39 cellular contexts compared by ENCODE assay signal in the genomic region with DNA sequence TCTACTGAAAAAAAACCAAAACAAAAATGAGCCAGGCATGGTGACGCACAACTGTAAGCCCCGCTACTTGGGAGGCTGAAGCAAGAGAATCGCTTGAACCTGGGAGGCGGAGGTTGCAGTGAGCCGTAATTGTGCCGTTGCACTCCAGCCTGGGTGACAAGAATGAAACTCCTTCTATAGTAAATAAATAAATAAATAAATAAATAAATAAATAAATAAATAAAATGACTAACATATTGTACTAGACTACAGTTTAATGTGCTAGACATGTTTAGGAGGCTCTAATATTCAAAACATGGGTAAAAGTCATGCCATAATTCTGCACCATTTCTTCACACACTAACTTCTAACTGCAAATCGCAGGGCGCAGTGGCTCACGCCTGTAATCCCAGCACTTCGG.
"Had no signal": no experiment of that assay in that cellular context is flagged by ENCODE, and none has a peak within 500 bp of the region (broad histone marks: within the 10 kb centered on the region; RNA-seq: fewer than 3 reads in every experiment).

No MANE protein-coding gene starts in this region.

- H3K9me3 ChIP-seq: adrenal gland, ascending aorta, body of pancreas, breast epithelium had no signal

- H3K4me1 ChIP-seq: adrenal gland, ascending aorta, breast epithelium had no signal

- H3K36me3 Mint-ChIP-seq: activated naive CD4-positive, alpha-beta T cell treated with anti-CD3 and anti-CD28 coated beads, Interleukin-2, amount 10 ng/mL, durations not matched to agents 7 days and 5 days; activated naive CD4-positive, alpha-beta T cell treated with anti-CD3 and anti-CD28 coated beads, Interleukin-2, amount 50 U/mL, for 24 hours; activated naive CD4-positive, alpha-beta T cell treated with anti-CD3 and anti-CD28 coated beads, Interleukin-2, amount 50 U/mL, for 72 hours; activated naive CD8-positive, alpha-beta T cell; activated naive CD8-positive, alpha-beta T cell treated with anti-CD3 and anti-CD28 coated beads for 36 hours; activated naive CD8-positive, alpha-beta T cell treated with anti-CD3 and anti-CD28 coated beads, Interleukin-2, amount 10 ng/mL, durations not matched to agents 7 days and 5 days; brain had no signal

- DNase-seq: activated effector memory CD4-positive, alpha-beta T cell treated with anti-CD3 and anti-CD28 coated beads, Interleukin-2, amount 50 U/mL, for 16 hours; activated effector memory CD4-positive, alpha-beta T cell treated with Interleukin-2 at 50 U/mL for 16 hours; activated gamma-delta T cell; activated gamma-delta T cell treated with Interleukin-2 at 50 U/mL for 16 hours; activated naive CD4-positive, alpha-beta T cell treated with anti-CD3 and anti-CD28 coated beads for 36 hours; activated naive CD4-positive, alpha-beta T cell treated with anti-CD3 and anti-CD28 coated beads, Interleukin-2, amount 10 ng/mL, durations not matched to agents 7 days and 5 days; activated naive CD4-positive, alpha-beta T cell treated with anti-CD3 and anti-CD28 coated beads, Interleukin-2, amount 50 U/mL, for 16 hours; activated naive CD4-positive, alpha-beta T cell treated with Interleukin-2 at 50 U/mL for 16 hours; activated naive CD8-positive, alpha-beta T cell treated with anti-CD3 and anti-CD28 coated beads for 36 hours; activated naive CD8-positive, alpha-beta T cell treated with anti-CD3 and anti-CD28 coated beads, Interleukin-2, amount 10 ng/mL, durations not matched to agents 7 days and 5 days; activated naive CD8-positive, alpha-beta T cell treated with anti-CD3 and anti-CD28 coated beads, Interleukin-2, amount 50 U/mL, for 24 hours; activated T-cell treated with anti-CD3 and anti-CD28 coated beads, Interleukin-2, amount 50 U/mL, for 1 hour; activated T-cell treated with anti-CD3 and anti-CD28 coated beads, Interleukin-2, amount 50 U/mL, for 24 hours; activated T-cell treated with anti-CD3 and anti-CD28 coated beads, Interleukin-2, amount 50 U/mL, for 4 hours; activated T-cell treated with anti-CD3 and anti-CD28 coated beads, Interleukin-2, amount 50 U/mL, for 48 hours; activated T-cell treated with anti-CD3 and anti-CD28 coated beads, Interleukin-2, amount 50 U/mL, for 72 hours; adrenal gland; amniotic stem cell; amygdala; anterior cingulate cortex; aorta; body of pancreas; brain microvascular endothelial cell; caudate nucleus; central memory CD4-positive, alpha-beta T cell; cerebellar nuclear complex had no signal

- H3K27ac ChIP-seq: adrenal gland, ascending aorta, body of pancreas, brain microvascular endothelial cell, breast epithelium, cardiac muscle cell had no signal

- H3K9me3 Mint-ChIP-seq: activated naive CD4-positive, alpha-beta T cell treated with anti-CD3 and anti-CD28 coated beads for 36 hours; activated naive CD4-positive, alpha-beta T cell treated with anti-CD3 and anti-CD28 coated beads, Interleukin-2, amount 10 ng/mL, durations not matched to agents 7 days and 5 days; activated naive CD4-positive, alpha-beta T cell treated with anti-CD3 and anti-CD28 coated beads, Interleukin-2, amount 50 U/mL, for 24 hours; activated naive CD4-positive, alpha-beta T cell treated with anti-CD3 and anti-CD28 coated beads, Interleukin-2, amount 50 U/mL, for 72 hours; activated naive CD8-positive, alpha-beta T cell treated with anti-CD3 and anti-CD28 coated beads for 36 hours; activated naive CD8-positive, alpha-beta T cell treated with anti-CD3 and anti-CD28 coated beads, Interleukin-2, amount 10 ng/mL, durations not matched to agents 7 days and 5 days; activated naive CD8-positive, alpha-beta T cell treated with anti-CD3 and anti-CD28 coated beads, Interleukin-2, amount 50 U/mL, for 24 hours; activated T-cell treated with anti-CD3 and anti-CD28 coated beads, Interleukin-2, amount 50 U/mL, for 24 hours; activated T-cell treated with anti-CD3 and anti-CD28 coated beads, Interleukin-2, amount 50 U/mL, for 4 hours; activated T-cell treated with anti-CD3 and anti-CD28 coated beads, Interleukin-2, amount 50 U/mL, for 72 hours; activated T-helper 17 cell treated with anti-CD3 and anti-CD28 coated beads, Interleukin-2, amount 50 U/mL, for 72 hours; activated T-helper 2 cell treated with anti-CD3 and anti-CD28 coated beads, Interferon-gamma antibody, Interleukin-2, Interleukin-4, amounts not matched to agents 10 μg/mL and 5 μg/mL and 100 μg/mL, durations not matched to agents 14 hours and 24 hours and 36 hours; central memory CD8-positive, alpha-beta T cell had no signal

- H3K4me3 Mint-ChIP-seq: activated naive CD4-positive, alpha-beta T cell treated with anti-CD3 and anti-CD28 coated beads for 36 hours; activated naive CD4-positive, alpha-beta T cell treated with anti-CD3 and anti-CD28 coated beads, Interleukin-2, amount 10 ng/mL, durations not matched to agents 7 days and 5 days; activated naive CD4-positive, alpha-beta T cell treated with anti-CD3 and anti-CD28 coated beads, Interleukin-2, amount 50 U/mL, for 24 hours; activated naive CD8-positive, alpha-beta T cell; activated naive CD8-positive, alpha-beta T cell treated with anti-CD3 and anti-CD28 coated beads for 36 hours; activated naive CD8-positive, alpha-beta T cell treated with anti-CD3 and anti-CD28 coated beads, Interleukin-2, amount 10 ng/mL, durations not matched to agents 7 days and 5 days; activated naive CD8-positive, alpha-beta T cell treated with anti-CD3 and anti-CD28 coated beads, Interleukin-2, amount 50 U/mL, for 24 hours; activated T-cell treated with anti-CD3 and anti-CD28 coated beads, Interleukin-2, amount 50 U/mL, for 24 hours; activated T-cell treated with anti-CD3 and anti-CD28 coated beads, Interleukin-2, amount 50 U/mL, for 4 hours; activated T-cell treated with anti-CD3 and anti-CD28 coated beads, Interleukin-2, amount 50 U/mL, for 72 hours; activated T-helper 17 cell treated with anti-CD3 and anti-CD28 coated beads, Interleukin-2, amount 50 U/mL, for 72 hours; brain; central memory CD8-positive, alpha-beta T cell had no signal

- H3K27me3 ChIP-seq: adrenal gland, ascending aorta, body of pancreas, brain microvascular endothelial cell, breast epithelium, cardiac muscle cell had no signal

- H3K4me1 Mint-ChIP-seq: activated naive CD4-positive, alpha-beta T cell treated with anti-CD3 and anti-CD28 coated beads, Interleukin-2, amount 10 ng/mL, durations not matched to agents 7 days and 5 days; activated naive CD4-positive, alpha-beta T cell treated with anti-CD3 and anti-CD28 coated beads, Interleukin-2, amount 50 U/mL, for 24 hours; activated naive CD8-positive, alpha-beta T cell treated with anti-CD3 and anti-CD28 coated beads for 36 hours; activated naive CD8-positive, alpha-beta T cell treated with anti-CD3 and anti-CD28 coated beads, Interleukin-2, amount 10 ng/mL, durations not matched to agents 7 days and 5 days; activated naive CD8-positive, alpha-beta T cell treated with anti-CD3 and anti-CD28 coated beads, Interleukin-2, amount 50 U/mL, for 24 hours; activated T-helper 17 cell treated with anti-CD3 and anti-CD28 coated beads, Interleukin-2, amount 50 U/mL, for 72 hours; brain; central memory CD8-positive, alpha-beta T cell had no signal

- ATAC-seq: activated naive CD4-positive, alpha-beta T cell treated with anti-CD3 and anti-CD28 coated beads, Interleukin-2, amount 50 U/mL, for 72 hours; activated naive CD8-positive, alpha-beta T cell treated with anti-CD3 and anti-CD28 coated beads, Interleukin-2, amount 50 U/mL, for 24 hours; activated T-cell treated with anti-CD3 and anti-CD28 coated beads, Interleukin-2, amount 50 U/mL, for 4 hours; activated T-cell treated with anti-CD3 and anti-CD28 coated beads, Interleukin-2, amount 50 U/mL, for 72 hours; activated T-helper 17 cell treated with anti-CD3 and anti-CD28 coated beads, Interleukin-2, amount 50 U/mL, for 72 hours; body of pancreas had no signal

- H3K4me3 ChIP-seq: adrenal gland, ascending aorta, body of pancreas, breast epithelium, cardiac muscle cell had no signal

- FAIRE-seq: astrocyte, bronchial epithelial cell, colon had no signal

- H3K27ac Mint-ChIP-seq: activated naive CD4-positive, alpha-beta T cell treated with anti-CD3 and anti-CD28 coated beads for 36 hours; activated naive CD4-positive, alpha-beta T cell treated with anti-CD3 and anti-CD28 coated beads, Interleukin-2, amount 10 ng/mL, durations not matched to agents 7 days and 5 days; activated naive CD4-positive, alpha-beta T cell treated with anti-CD3 and anti-CD28 coated beads, Interleukin-2, amount 50 U/mL, for 24 hours; activated naive CD4-positive, alpha-beta T cell treated with anti-CD3 and anti-CD28 coated beads, Interleukin-2, amount 50 U/mL, for 72 hours; activated naive CD8-positive, alpha-beta T cell; activated naive CD8-positive, alpha-beta T cell treated with anti-CD3 and anti-CD28 coated beads for 36 hours; activated naive CD8-positive, alpha-beta T cell treated with anti-CD3 and anti-CD28 coated beads, Interleukin-2, amount 10 ng/mL, durations not matched to agents 7 days and 5 days; activated naive CD8-positive, alpha-beta T cell treated with anti-CD3 and anti-CD28 coated beads, Interleukin-2, amount 50 U/mL, for 24 hours; activated T-cell treated with anti-CD3 and anti-CD28 coated beads, Interleukin-2, amount 50 U/mL, for 24 hours; activated T-cell treated with anti-CD3 and anti-CD28 coated beads, Interleukin-2, amount 50 U/mL, for 72 hours; activated T-helper 17 cell treated with anti-CD3 and anti-CD28 coated beads, Interleukin-2, amount 50 U/mL, for 72 hours; activated T-helper 2 cell treated with anti-CD3 and anti-CD28 coated beads, Interferon-gamma antibody, Interleukin-2, Interleukin-4, amounts not matched to agents 10 μg/mL and 5 μg/mL and 100 μg/mL, durations not matched to agents 14 hours and 24 hours and 36 hours; brain had no signal

- H3K27me3 Mint-ChIP-seq: activated naive CD4-positive, alpha-beta T cell treated with anti-CD3 and anti-CD28 coated beads, Interleukin-2, amount 10 ng/mL, durations not matched to agents 7 days and 5 days; activated naive CD4-positive, alpha-beta T cell treated with anti-CD3 and anti-CD28 coated beads, Interleukin-2, amount 50 U/mL, for 24 hours; activated naive CD8-positive, alpha-beta T cell; activated naive CD8-positive, alpha-beta T cell treated with anti-CD3 and anti-CD28 coated beads, Interleukin-2, amount 10 ng/mL, durations not matched to agents 7 days and 5 days; activated naive CD8-positive, alpha-beta T cell treated with anti-CD3 and anti-CD28 coated beads, Interleukin-2, amount 50 U/mL, for 24 hours; activated T-helper 17 cell treated with anti-CD3 and anti-CD28 coated beads, Interleukin-2, amount 50 U/mL, for 72 hours had no signal

- H3K36me3 ChIP-seq: adrenal gland, ascending aorta, brain microvascular endothelial cell, breast epithelium, cardiac muscle cell had no signal
